ENCODE assay signal across 7 cellular contexts in the genomic region with DNA sequence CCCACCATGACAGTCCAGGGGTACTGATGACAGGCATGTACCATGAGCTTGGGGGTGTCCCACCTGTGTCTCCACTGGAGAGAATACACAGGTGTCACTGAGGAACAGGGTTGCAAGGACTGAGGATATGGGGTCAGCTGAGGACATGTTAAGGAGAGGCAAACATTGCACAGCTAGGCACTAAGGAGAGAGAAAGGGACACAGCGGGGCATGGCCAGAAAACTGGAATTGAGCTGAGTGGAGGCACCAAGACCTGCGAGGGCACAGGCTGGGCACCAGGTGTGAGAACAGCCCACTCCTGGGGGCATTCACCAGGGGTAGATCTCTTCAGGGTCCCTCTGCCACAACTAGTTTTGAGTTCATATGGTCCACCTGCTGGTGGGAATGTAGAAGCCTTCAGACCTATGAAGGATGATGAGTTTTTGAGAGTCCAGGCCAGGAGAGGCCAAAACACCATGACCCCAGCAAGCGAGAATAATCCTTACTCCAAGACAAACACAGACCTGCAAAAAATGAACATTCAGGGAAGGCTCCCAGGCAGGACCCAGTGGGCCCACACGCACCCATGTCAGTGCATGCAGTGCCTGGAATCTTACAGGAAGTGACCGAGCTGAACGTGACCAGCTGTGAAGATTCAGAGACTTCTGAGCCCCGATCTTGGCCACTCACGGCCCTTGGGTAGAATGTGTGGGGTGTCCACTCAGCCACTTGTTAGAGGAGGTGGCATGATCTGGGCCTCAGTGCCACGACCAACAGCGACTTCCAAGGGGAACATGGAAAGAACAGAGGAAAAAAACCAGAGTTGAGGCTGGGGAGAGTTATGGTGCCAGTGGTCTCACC. TPM values are rescaled to one million over a fixed set of nuclear protein-coding genes. Genes with fewer than 3 reads are reported as not detected.
DNase-seq lines count a peak whose midpoint lies in the region; ATAC-seq and TF ChIP-seq lines count a peak whose summit lies in the region.

No MANE protein-coding gene starts in this region.

- no peaks in the 10 kb centered on the region for H3K9me3 ChIP-seq in Panc1 (ENCODE audit: control insufficient read depth, insufficient read depth, low read depth, low read length)

- no TSS peak for BruUV-seq in Panc1 (replicated peaks; lab: Mats Ljungman, UMichigan)

- ATAC-seq in Panc1 (peak; percentile 11; the same call in 1 of the 2 replicates), HG03095 (IDR thresholded peaks at IDR 0.05; ENCODE audit: unreplicated experiment) (no peak), GM18909 (IDR thresholded peaks at IDR 0.05; ENCODE audit: poor library complexity, unreplicated experiment) (no peak)

- no peak for DNase-seq in Panc1 (ENCODE audit: low read depth, low spot score)
- no peak for DNase-seq in epithelial cell of prostate (ENCODE audit: low read depth, low spot score)
- DNase-seq in skeletal muscle cell (ENCODE audit: low read depth) = no peak
- no peak for DNase-seq in superior temporal gyrus (ENCODE audit: extremely low spot score)

- POLR2A ChIA-PET in Panc1 (lab: Charles Lee) = no interaction called here

- intact Hi-C loops in Panc1 (cut with micrococcal nuclease; ENCODE audit: unreplicated experiment) = no loop called here

- H3K4me3 ChIP-seq in GM12875 (ENCODE audit: low read depth, low read length) (peak overlapping the region; percentile 100), Panc1 (ENCODE audit: low read depth in 2 of 2, low read length in 2 of 2) (peak overlapping the region; percentile 86 to 97), skeletal muscle cell (ENCODE audit: low read depth, low read length) (peak overlapping the region; percentile 93)

- H3K27ac ChIP-seq in Panc1 (ENCODE audit: low read length) (peak overlapping the region; percentile 96), epithelial cell of prostate (peak overlapping the region; percentile 71)

- peak; percentile 19; the same call in 1 of the 2 replicates for TF ChIP-seq CTCF in GM12875 (IDR thresholded peaks at IDR 0.05; ENCODE audit: borderline replicate concordance, insufficient read depth, low read depth, low read length)
- peak; percentile 77; the same call in 1 of the 2 replicates for TF ChIP-seq CTCF in Panc1 (IDR thresholded peaks at IDR 0.05)

- in situ Hi-C loops in Panc1 (cut with HindIII; ENCODE audit: low pct_unique_long_range_greater_than_20kb, low sequenced_read_pairs) = no loop called here

- H3K27me3 ChIP-seq in Panc1 (ENCODE audit: control insufficient read depth, insufficient read depth, low read length) = no peaks in the 10 kb centered on the region

- peaks cover 36% of the 10 kb centered on the region for H3K4me1 ChIP-seq in Panc1 (ENCODE audit: control insufficient read depth, insufficient read depth, low read length)

- CTCF ChIA-PET in Panc1 (lab: Charles Lee) = interaction anchor here (0.6 kb wide), 1 partner anchor 1595 kb away, joined by 4 read pairs; no protein-coding TSS in a partner anchor

- H3K36me3 ChIP-seq in Panc1 (ENCODE audit: control insufficient read depth, insufficient read depth, low read length) = no peaks in the 10 kb centered on the region; the same call in 1 of the 2 replicates

RNA-seq across cellular contexts. Expression of gene ZNF584, which starts 1.4 kb away (rescaled TPM):
- 29.0 TPM for total RNA-seq in Panc1 (2021; ENCODE audit: unreplicated experiment)
- polyA plus RNA-seq in Panc1 (2012; ENCODE audit: insufficient read length) = 16.4 TPM

RNA-seq across cellular contexts. Expression of gene RNF225, which starts 11.6 kb away (rescaled TPM):
- 1.6 TPM for total RNA-seq in Panc1 (2021; ENCODE audit: unreplicated experiment)
- 0.23 TPM for polyA plus RNA-seq in Panc1 (2012; ENCODE audit: insufficient read length)

RNA-seq across cellular contexts. Expression of gene RPS5, which starts 20.0 kb away (rescaled TPM):
- 1,487 TPM for total RNA-seq in Panc1 (2021; ENCODE audit: unreplicated experiment)
- 2,835 TPM for polyA plus RNA-seq in Panc1 (2012; ENCODE audit: insufficient read length)

RNA-seq across cellular contexts. Expression of gene ZNF837, which starts 26.2 kb away (rescaled TPM):
- total RNA-seq in Panc1 (2021; ENCODE audit: unreplicated experiment) = 1.6 TPM
- polyA plus RNA-seq in Panc1 (2012; ENCODE audit: insufficient read length) = 3.7 TPM

RNA-seq across cellular contexts. Expression of gene ZNF132, which starts 32.9 kb away (rescaled TPM):
- not detected for total RNA-seq in Panc1 (2021; ENCODE audit: unreplicated experiment)
- polyA plus RNA-seq in Panc1 (2012; ENCODE audit: insufficient read length) = 0.35 TPM
